ENCODE assay signal across 8 cellular contexts in genomic region chr2:19746611-19747309, GRCh38.
DNase-seq lines count a peak whose midpoint lies in the region; ATAC-seq and TF ChIP-seq lines count a peak whose summit lies in the region.

No MANE protein-coding gene starts in this region.

- no peaks in the 10 kb centered on the region for H3K4me1 Mint-ChIP-seq in progenitor cell of endocrine pancreas (ENCODE audit: low read depth)

- no peaks in the 10 kb centered on the region for H3K9me3 Mint-ChIP-seq in progenitor cell of endocrine pancreas (ENCODE audit: low read depth)

- peak overlapping the region; percentile 39 for H3K27ac Mint-ChIP-seq in progenitor cell of endocrine pancreas

- no peak overlapping the region for H3K4me3 ChIP-seq in NB4 (ENCODE audit: low read depth, low read length)

- TF ChIP-seq CTCF in NB4 (IDR thresholded peaks at IDR 0.05; ENCODE audit: low read depth, low read length) (peak; percentile 44), progenitor cell of endocrine pancreas (IDR thresholded peaks at IDR 0.05; ENCODE audit: unreplicated experiment) (peak; percentile 70)

- DNase-seq in DMS53 (lab: John Stamatoyannopoulos, UW) (peak; percentile 55), DMS53 treated with DMSO at 0.1 percent for 48 hours (lab: John Stamatoyannopoulos, UW; ENCODE audit: unreplicated experiment) (no peak), NB4 (ENCODE audit: low read depth) (peak; percentile 56), ecto neural progenitor cell (ENCODE audit: low spot score) (peak; percentile 76), progenitor cell of endocrine pancreas (ENCODE audit: low spot score, unreplicated experiment) (peak; percentile 53), cerebellar nuclear complex (lab: John Stamatoyannopoulos, UW) (no peak), HUDEP-2 (lab: John Stamatoyannopoulos, UW; ENCODE audit: unreplicated experiment in 76 of 76) (no peak)

- no peak overlapping the region for H3K4me3 Mint-ChIP-seq in progenitor cell of endocrine pancreas (ENCODE audit: low read depth)

- TF ChIP-seq POLR2A in NB4 (IDR thresholded peaks at IDR 0.05; ENCODE audit: extremely low read depth, insufficient read length), result no peak

- H3K27me3 Mint-ChIP-seq in progenitor cell of endocrine pancreas, result peaks cover 4% of the 10 kb centered on the region

- no peak for ATAC-seq in HG02852 (IDR thresholded peaks at IDR 0.05; ENCODE audit: unreplicated experiment)

- H3K36me3 Mint-ChIP-seq in progenitor cell of endocrine pancreas (ENCODE audit: insufficient read depth), result no peaks in the 10 kb centered on the region

Comparison
In these comparisons a context has a peak if more than half of its experiments do, and no peak if none do; other contexts are left out.
1. DNase-seq: peak in DMS53 (single experiment), NB4 (single experiment), ecto neural progenitor cell (single experiment) and progenitor cell of endocrine pancreas (single experiment); none in DMS53 treated with DMSO at 0.1 percent for 48 hours (single experiment), cerebellar nuclear complex (0 of 2) and HUDEP-2 (0 of 76).